ENCODE assay signal across 10 cellular contexts in the genomic region with DNA sequence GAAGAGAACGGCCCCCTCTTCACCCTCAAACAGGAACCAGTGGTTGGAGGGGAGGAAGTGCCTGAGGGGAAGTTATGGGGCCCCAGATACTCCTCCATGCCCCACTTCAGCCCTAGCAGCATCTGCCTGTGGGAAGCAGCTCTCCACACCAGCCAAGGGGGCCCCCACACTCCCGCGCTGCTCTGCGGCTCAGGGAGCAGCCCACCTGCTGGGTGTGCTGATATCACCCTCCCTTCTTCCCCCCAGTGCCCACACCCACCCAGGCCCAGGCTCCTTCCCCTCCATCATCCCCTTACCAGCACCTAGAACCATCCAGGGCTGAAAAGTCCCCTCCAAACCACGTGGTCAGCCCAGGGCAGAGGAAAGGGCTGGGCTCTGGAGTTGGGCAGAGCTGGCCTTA. TPM values are rescaled to one million over a fixed set of nuclear protein-coding genes. Genes with fewer than 3 reads are reported as not detected.
DNase-seq lines count a peak whose midpoint lies in the region; TF ChIP-seq lines count a peak whose summit lies in the region.
"Had no signal": no experiment of that assay in that cellular context is flagged by ENCODE, and none has a peak within 500 bp of the region (broad histone marks: within the 10 kb centered on the region; RNA-seq: fewer than 3 reads in every experiment).

No MANE protein-coding gene starts in this region.

- no peak overlapping the region for H4K5ac ChIP-seq in H9 (ENCODE audit: insufficient read length, low read depth, low read length)

- no peak overlapping the region for H3K23ac ChIP-seq in H9 (ENCODE audit: insufficient read length, low read depth, low read length)

- no peak overlapping the region for H2AFZ ChIP-seq in H9 (ENCODE audit: low read length)

- H3K9me3 ChIP-seq in HEK293 (ENCODE audit: control insufficient read depth, insufficient read depth, low read depth, low read length) (no peaks in the 10 kb centered on the region), duodenal mucosa (ENCODE audit: control insufficient read depth in 1 of 2, low read length in 2 of 2) (no peaks in the 10 kb centered on the region), H9 (ENCODE audit: control insufficient read depth, low read depth, low read length) (no peaks in the 10 kb centered on the region), esophagus squamous epithelium (no peaks in the 10 kb centered on the region)

- TF ChIP-seq CTCF in HEK293 (tag by site-specific recombination; IDR thresholded peaks at IDR 0.05) = no peak
- no peak for TF ChIP-seq CTCF in H9 (conservative IDR thresholded peaks at IDR 0.05)
- no peak for TF ChIP-seq CTCF in esophagus squamous epithelium (IDR thresholded peaks at IDR 0.05)

- H3T11ph ChIP-seq in H9 (ENCODE audit: low read length) = no peak overlapping the region

- no peak overlapping the region for H3K4me3 Mint-ChIP-seq in H9

- POLR2A ChIA-PET in HEK293 (lab: Yijun Ruan, JAX) = interaction anchor here (0.5 to 0.8 kb wide), 2 partner anchors 12 to 46 kb away, joined by 3 read pairs; no protein-coding TSS in a partner anchor

- no peak overlapping the region for H3K14ac ChIP-seq in H9 (ENCODE audit: insufficient read depth, low read length)

- H3K9ac ChIP-seq in duodenal mucosa (ENCODE audit: low read depth in 1 of 2, low read length in 2 of 2) (no peak overlapping the region), H9 (ENCODE audit: extremely low read depth, insufficient read length, low read length) (no peak overlapping the region)
- H3K9ac ChIP-seq: KMS-11 had no signal

- no peaks in the 10 kb centered on the region for H3K79me2 ChIP-seq in H9 (ENCODE audit: insufficient read depth, low read length)

- no peaks in the 10 kb centered on the region for H3K36me3 Mint-ChIP-seq in H9 (ENCODE audit: insufficient read depth in 1 of 3, low read depth in 3 of 3)

- H3K27me3 ChIP-seq in duodenal mucosa (ENCODE audit: control insufficient read depth in 1 of 2, insufficient read depth in 2 of 2, low read length in 2 of 2) (peaks cover 0 to 5% of the 10 kb centered on the region in 2 donors), H9 (ENCODE audit: insufficient read depth, low read length) (no peaks in the 10 kb centered on the region), esophagus squamous epithelium (peaks cover 0 to 25% (median 0%) of the 10 kb centered on the region in 4 donors)

- H3K4me2 ChIP-seq in H9 (ENCODE audit: insufficient read depth, insufficient read length, low read length) = no peak overlapping the region
- H3K4me2 ChIP-seq: KMS-11 had no signal

- H3K4me1 ChIP-seq in HEK293 (ENCODE audit: control insufficient read depth, insufficient read depth, low read length) (no peaks in the 10 kb centered on the region), duodenal mucosa (ENCODE audit: control insufficient read depth in 1 of 2, insufficient read depth in 2 of 2, low read length in 2 of 2) (peaks cover 8 to 22% of the 10 kb centered on the region in 2 donors), H9 (ENCODE audit: insufficient read depth, low read length) (peaks cover 2% of the 10 kb centered on the region; the same call in 1 of the 2 replicates), esophagus squamous epithelium (peaks cover 2 to 34% (median 16%) of the 10 kb centered on the region in 3 donors)

- no peak overlapping the region for H3K18ac ChIP-seq in H9 (ENCODE audit: insufficient read length, low read depth, low read length)

- no CpG with 5 or more reads among the region's 5 CpGs for WGBS in H9 (ENCODE audit: extremely low coverage, insufficient read length, low lambda C conversion rate)
- 57% methylated on average over 3 of the region's 5 CpGs; no CpG with 5 or more reads in 1 of the 2 donors for WGBS in esophagus squamous epithelium, 2 donors

- intact Hi-C loops in esophagus squamous epithelium (cut with DNase I) = no loop called here

- H2AK5ac ChIP-seq in H9 (ENCODE audit: insufficient read length, low read length) = no peak overlapping the region

- no peak overlapping the region for H3K4me3 ChIP-seq in HEK293 (ENCODE audit: low read depth, low read length)
- H3K4me3 ChIP-seq in duodenal mucosa (ENCODE audit: low read depth in 1 of 2, low read length in 2 of 2) = peak overlapping the region; percentile 23 to 45
- peak overlapping the region in 1 of 4 donors; percentile 12 for H3K4me3 ChIP-seq in esophagus squamous epithelium

- no peak overlapping the region for H3K56ac ChIP-seq in H9 (ENCODE audit: insufficient read length, low read depth, low read length)

- H2BK120ac ChIP-seq in H9 (ENCODE audit: low read depth, low read length, poor library complexity, severe bottlenecking) = no peak overlapping the region

- H3K27ac Mint-ChIP-seq in H9 = no peak overlapping the region

- no peaks in the 10 kb centered on the region for H3K79me1 ChIP-seq in H9 (ENCODE audit: insufficient read depth, low read depth, low read length, poor library complexity, severe bottlenecking)

- no peaks in the 10 kb centered on the region for H4K20me1 ChIP-seq in H9 (ENCODE audit: control insufficient read depth, insufficient read depth, insufficient read length)

- H3K23me2 ChIP-seq in H9 (ENCODE audit: insufficient read length, low read depth, low read length, poor library complexity, severe bottlenecking) = peaks cover 4% of the 10 kb centered on the region

- H3K4ac ChIP-seq in H9 (ENCODE audit: low read depth, low read length) = no peak overlapping the region

- no peak for TF ChIP-seq POLR2A in esophagus squamous epithelium (IDR thresholded peaks at IDR 0.05)

- H4K91ac ChIP-seq in H9 (ENCODE audit: insufficient read length, low read depth, low read length) = no peak overlapping the region

- peak; percentile 96 for DNase-seq in SIG-M5 treated with dmso at 0.1 percent for 504 hours (lab: John Stamatoyannopoulos, UW; ENCODE audit: unreplicated experiment)
- DNase-seq in stimulated activated CD8-positive, alpha-beta memory T cell treated with anti-CD3 and anti-CD28 coated beads, Interleukin-4, amount 100 ng/mL, for 48 hours = peak; percentile 49
- DNase-seq in H9 = no peak
- no peak for DNase-seq in H4 (ENCODE audit: low spot score)
- no peak for DNase-seq in NCI-H524 treated with DMSO at 0.1 percent for 48 hours (lab: John Stamatoyannopoulos, UW)
- DNase-seq in esophagus squamous epithelium (lab: John Stamatoyannopoulos, UW) = no peak
- DNase-seq: mesenchymal stem cell had no signal

- no peak overlapping the region for H4K8ac ChIP-seq in H9 (replicated peaks; ENCODE audit: insufficient read length, low read depth, low read length)

- H3K36me3 ChIP-seq in HEK293 (ENCODE audit: control insufficient read depth in 2 of 2, insufficient read depth in 1 of 2, low read length in 2 of 2) = no peaks in the 10 kb centered on the region
- H3K36me3 ChIP-seq in duodenal mucosa (ENCODE audit: control insufficient read depth in 1 of 2, insufficient read depth in 2 of 2, low read length in 2 of 2) = no peaks in the 10 kb centered on the region
- no peaks in the 10 kb centered on the region for H3K36me3 ChIP-seq in esophagus squamous epithelium

- no peaks in the 10 kb centered on the region for H3K9me3 Mint-ChIP-seq in H9

- no peak overlapping the region for H2BK12ac ChIP-seq in H9 (ENCODE audit: insufficient read length, low read depth, low read length)

- CTCF ChIA-PET in HEK293 (lab: Yijun Ruan, JAX) = interaction anchor here (0.5 to 18.7 kb wide), 10 partner anchors 9 to 390 kb away, joined by 3 to 518 read pairs (median 3); partner anchors contain the start of gene NCR3

- H2BK5ac ChIP-seq in H9 (ENCODE audit: insufficient read length, low read length) = no peak overlapping the region

- peaks cover 17% of the 10 kb centered on the region for H3K27me3 Mint-ChIP-seq in H9 (ENCODE audit: low read depth)

- H2BK15ac ChIP-seq in H9 (ENCODE audit: low read depth, low read length) = no peak overlapping the region

- H3K4me1 Mint-ChIP-seq in H9 = peaks cover 15 to 27% of the 10 kb centered on the region in 2 experiments

- H3K27ac ChIP-seq in HEK293 (ENCODE audit: extremely low read depth, low read depth, low read length) (no peak overlapping the region), duodenal mucosa (ENCODE audit: low read depth, low read length) (no peak overlapping the region), H9 (ENCODE audit: insufficient read length, low read depth, low read length) (no peak overlapping the region), esophagus squamous epithelium (peak overlapping the region in 2 of 4 donors; percentile 49 to 64)
- H3K27ac ChIP-seq: KMS-11 had no signal

- no peak overlapping the region for H2BK20ac ChIP-seq in H9 (ENCODE audit: low read depth, low read length, poor library complexity, severe bottlenecking)

TF ChIP-seq in HEK293, 187 proteins besides CTCF, POLR2A, EP300 and RAD21 (continues in another document):
- TF ChIP-seq ZNF398 (tag by site-specific recombination; IDR thresholded peaks at IDR 0.05) (peak; percentile 79), ZFHX2 (tag by site-specific recombination; conservative IDR thresholded peaks at IDR 0.05) (peak; percentile 60), GLIS2 (tag by site-specific recombination; IDR thresholded peaks at IDR 0.05) (peak; percentile 13; the same call in 1 of the 2 replicates)

RNA-seq across cellular contexts. Expression of gene LST1, which starts 0.5 kb away (rescaled TPM):
- total RNA-seq in H9 (2021) = not detected in 2 replicates
- not detected in 2 replicates for total RNA-seq in H4 (2014; rRNA removed; shearing (Covaris generic))
- total RNA-seq in esophagus squamous epithelium = 10 to 100 TPM in 1 of 4 donors, 1 to 10 TPM in 1, under 1 TPM in 1, not detected in 1; 0.49 to 50.4 (median 5.1) TPM

RNA-seq across cellular contexts. Expression of gene LTB, which starts 4.4 kb away (rescaled TPM):
- not detected in 2 replicates for total RNA-seq in H9 (2021)
- total RNA-seq in H4 (2014; rRNA removed; shearing (Covaris generic)) = not detected in 2 replicates
- 1 to 10 TPM in 2 of 4 donors, under 1 TPM in 2; 0.53 to 2.3 (median 1.1) TPM for total RNA-seq in esophagus squamous epithelium

RNA-seq across cellular contexts. Expression of gene NCR3, which starts 6.2 kb away (rescaled TPM):
- total RNA-seq in H9 (2021) (0.55 and 0.64 TPM in 2 replicates), esophagus squamous epithelium (not detected)
- not detected in 2 replicates for total RNA-seq in H4 (2014; rRNA removed; shearing (Covaris generic))

RNA-seq across cellular contexts. Expression of gene TNF, which starts 11.2 kb away (rescaled TPM):
- not detected in 2 replicates for total RNA-seq in H9 (2021)
- total RNA-seq in H4 (2014; rRNA removed; shearing (Covaris generic)) = not detected in 2 replicates
- under 1 TPM in 3 of 4 donors, not detected in 1; 0.27 to 0.95 (median 0.61) TPM for total RNA-seq in esophagus squamous epithelium

RNA-seq across cellular contexts. Expression of gene LTA, which starts 14.5 kb away (rescaled TPM):
- total RNA-seq in H9 (2021) (not detected in 2 replicates), esophagus squamous epithelium (not detected)
- total RNA-seq in H4 (2014; rRNA removed; shearing (Covaris generic)) = not detected in 2 replicates

Comparison
In these comparisons a context has a peak if more than half of its experiments do, and no peak if none do; other contexts are left out.
1. DNase-seq: peak in SIG-M5 treated with dmso at 0.1 percent for 504 hours (single experiment) and stimulated activated CD8-positive, alpha-beta memory T cell treated with anti-CD3 and anti-CD28 coated beads, Interleukin-4, amount 100 ng/mL, for 48 hours (single experiment); none in H9 (single experiment), H4 (single experiment), NCI-H524 treated with DMSO at 0.1 percent for 48 hours (single experiment) and esophagus squamous epithelium (single experiment).